7 cellular contexts compared by ENCODE assay signal in genomic region chrX:57136589-57136988, GRCh38. TPM values are rescaled to one million over a fixed set of nuclear protein-coding genes. Genes with fewer than 3 reads are reported as not detected.
DNase-seq lines count a peak whose midpoint lies in the region; ATAC-seq and TF ChIP-seq lines count a peak whose summit lies in the region.
"Not testable (repeated sequence)": the region's sequence is repeated elsewhere in the genome, so short reads cannot be mapped to it uniquely, and the experiment has no call there.

No MANE protein-coding gene starts in this region.

- not testable (repeated sequence) for H3K14ac ChIP-seq in IMR-90 (replicated peaks; ENCODE audit: low read depth, low read length)

- H3K4me3 Mint-ChIP-seq in GM23338 (peak overlapping the region; percentile 75), nephron progenitor cell (peak overlapping the region; percentile 79)

- not testable (repeated sequence) for H2BK5ac ChIP-seq in IMR-90 (ENCODE audit: low read depth, low read length, poor library complexity, severe bottlenecking)

- not testable (repeated sequence) for H3K9me3 Mint-ChIP-seq in GM23338
- peaks cover 49% of the 10 kb centered on the region for H3K9me3 Mint-ChIP-seq in nephron progenitor cell

- DNase-seq in GM23338 (ENCODE audit: low spot score); IMR-90; coronary artery (ENCODE audit: low spot score); cardiac muscle cell (ENCODE audit: low read depth in 1 of 2, low spot score in 1 of 2); nephron progenitor cell; skeletal muscle cell (ENCODE audit: low read depth): not testable (repeated sequence)

- not testable (repeated sequence) for TF ChIP-seq CTCF in GM23338 (conservative IDR thresholded peaks at IDR 0.05; ENCODE audit: low read depth in 2 of 2); IMR-90 (conservative IDR thresholded peaks at IDR 0.05; ENCODE audit: low read depth, low read length); coronary artery (IDR thresholded peaks at IDR 0.05); cardiac muscle cell (IDR thresholded peaks at IDR 0.05; ENCODE audit: low read depth, low read length); nephron progenitor cell (IDR thresholded peaks at IDR 0.05)

- H2AK5ac ChIP-seq in IMR-90 (ENCODE audit: low read depth, low read length): not testable (repeated sequence)

- not testable (repeated sequence) for H2BK20ac ChIP-seq in IMR-90 (ENCODE audit: low read depth, low read length)

- not testable (repeated sequence) for H3K4ac ChIP-seq in IMR-90 (ENCODE audit: low read depth, low read length)

- not testable (repeated sequence) for H3K9me2 ChIP-seq in GM23338 (ENCODE audit: insufficient read depth)

- not testable (repeated sequence) for H3K9me1 ChIP-seq in IMR-90 (ENCODE audit: insufficient read depth, low read length)

- intact Hi-C loops in IMR-90 (cut with micrococcal nuclease): not testable (repeated sequence)

- not testable (repeated sequence) for H2AK9ac ChIP-seq in IMR-90 (replicated peaks; ENCODE audit: low read depth, low read length, poor library complexity)

- H3K4me3 ChIP-seq in GM23338 (peak overlapping the region; percentile 51), coronary artery (peak overlapping the region; percentile 59), iPS-18a (ENCODE audit: low read length) (peak overlapping the region; percentile 53), skeletal muscle cell (ENCODE audit: low read depth, low read length) (peak overlapping the region; percentile 36)
- not testable (repeated sequence) for H3K4me3 ChIP-seq in IMR-90 (ENCODE audit: insufficient read depth, low read depth, low read length); cardiac muscle cell

- not testable (repeated sequence) for H2AFZ ChIP-seq in GM23338; IMR-90 (replicated peaks; ENCODE audit: low read length, poor library complexity)

- peak overlapping the region; percentile 59; the same call in 1 of the 2 replicates for H3K18ac ChIP-seq in IMR-90 (ENCODE audit: low read depth, low read length)

- H4K5ac ChIP-seq in IMR-90 (ENCODE audit: low read depth, low read length): not testable (repeated sequence)

- H3K79me2 ChIP-seq in GM23338 (replicated peaks; ENCODE audit: insufficient read depth): not testable (repeated sequence)

- H3K36me3 ChIP-seq in GM23338 (ENCODE audit: insufficient read depth); IMR-90 (ENCODE audit: control insufficient read depth, insufficient read depth, low read length); cardiac muscle cell; iPS-18a (ENCODE audit: control insufficient read depth, low read depth, low read length): not testable (repeated sequence)

- not testable (repeated sequence) for H2BK120ac ChIP-seq in IMR-90 (ENCODE audit: low read depth, low read length)

- H3K9ac ChIP-seq in IMR-90 (ENCODE audit: low read depth, low read length); iPS-18a (ENCODE audit: low read length): not testable (repeated sequence)

- dilution Hi-C loops in IMR-90 (cut with HindIII; ENCODE audit: low sequenced_read_pairs, unreplicated experiment): not testable (repeated sequence)

- H3K4me1 Mint-ChIP-seq in GM23338 (peaks cover 16% of the 10 kb centered on the region), nephron progenitor cell (peaks cover 24% of the 10 kb centered on the region)

- POLR2A ChIA-PET in IMR-90 (lab: Charles Lee; ENCODE audit: unreplicated experiment): not testable (repeated sequence)

- H4K8ac ChIP-seq in IMR-90 (ENCODE audit: low read depth in 2 of 2, low read length in 2 of 2): not testable (repeated sequence)

- H4K91ac ChIP-seq in IMR-90 (ENCODE audit: insufficient read depth, low read depth, low read length): not testable (repeated sequence)

- not testable (repeated sequence) for H3K79me1 ChIP-seq in IMR-90 (ENCODE audit: low read depth in 1 of 2, low read length in 2 of 2)

- H3K27me3 ChIP-seq in GM23338 (ENCODE audit: insufficient read depth); IMR-90 (ENCODE audit: control insufficient read depth, insufficient read depth, low read length); cardiac muscle cell; iPS-18a (ENCODE audit: control insufficient read depth, insufficient read depth, low read length): not testable (repeated sequence)

- H3K4me2 ChIP-seq in GM23338 (peak overlapping the region; percentile 73; the same call in 1 of the 2 replicates), IMR-90 (ENCODE audit: low read depth, low read length) (peak overlapping the region; percentile 50; the same call in 1 of the 2 replicates)

- not testable (repeated sequence) for H3K27ac ChIP-seq in GM23338 (ENCODE audit: low read depth); IMR-90 (ENCODE audit: insufficient read depth, low read length); coronary artery; iPS-18a (ENCODE audit: low read length)
- H3K27ac ChIP-seq in cardiac muscle cell: peak overlapping the region; percentile 73

- H3K4me1 ChIP-seq in GM23338 (ENCODE audit: insufficient read depth); IMR-90 (ENCODE audit: control insufficient read depth, insufficient read depth, low read length); cardiac muscle cell (ENCODE audit: low read depth); iPS-18a (ENCODE audit: control insufficient read depth, low read depth, low read length): not testable (repeated sequence)

- H3K27me3 Mint-ChIP-seq in GM23338 (ENCODE audit: insufficient read depth, low read depth, poor library complexity); nephron progenitor cell (ENCODE audit: low read depth, poor library complexity): not testable (repeated sequence)

- BruUV-seq in IMR-90 (replicated peaks; lab: Mats Ljungman, UMichigan): not testable (repeated sequence)

- TF ChIP-seq RAD21 in IMR-90 (IDR thresholded peaks at IDR 0.05; ENCODE audit: low read length): not testable (repeated sequence)

- not testable (repeated sequence) for H3K27ac Mint-ChIP-seq in GM23338, nephron progenitor cell

- not testable (repeated sequence) for H3F3A ChIP-seq in GM23338 (replicated peaks; ENCODE audit: low read depth)

- not testable (repeated sequence) for H3K23ac ChIP-seq in IMR-90 (ENCODE audit: low read depth, low read length)

- H4K20me1 ChIP-seq in GM23338 (replicated peaks; ENCODE audit: insufficient read depth); IMR-90 (ENCODE audit: insufficient read depth, low read length): not testable (repeated sequence)

- H3K56ac ChIP-seq in IMR-90 (ENCODE audit: extremely low read depth, insufficient read depth, low read length): not testable (repeated sequence)

- peaks cover 12% of the 10 kb centered on the region for H3K36me3 Mint-ChIP-seq in GM23338 (ENCODE audit: low read depth)
- peaks cover 14% of the 10 kb centered on the region for H3K36me3 Mint-ChIP-seq in nephron progenitor cell (ENCODE audit: low read depth)

- WGBS in IMR-90 (ENCODE audit: extremely low coverage in 2 of 2, insufficient read length in 1 of 2), 2 experiments: 56% methylated on average over 1 of the region's 3 CpGs; no CpG with 5 or more reads in 1 of the 2 experiments

- H3K9me3 ChIP-seq in IMR-90 (ENCODE audit: control insufficient read depth, insufficient read depth, low read length); cardiac muscle cell (ENCODE audit: low read depth); iPS-18a (ENCODE audit: control insufficient read depth, low read depth, low read length): not testable (repeated sequence)

- in situ Hi-C loops in IMR-90 (cut with MboI; ENCODE audit: low sequenced_read_pairs): loop anchor here (25.0 kb wide), 1 partner anchor 776 kb away; the partner anchor contains the start of gene ZXDA

- ATAC-seq in GM23338: peak; percentile 53; the same call in 2 of the 3 replicates
- ATAC-seq in IMR-90 (ENCODE audit: low read depth): peak; percentile 22; the same call in 1 of the 2 replicates

- not testable (repeated sequence) for TF ChIP-seq POLR2A in IMR-90 (IDR thresholded peaks at IDR 0.05; ENCODE audit: low read depth, low read length)

- CTCF ChIA-PET in IMR-90 (lab: Yijun Ruan, JAX): not testable (repeated sequence)

- H2BK15ac ChIP-seq in IMR-90 (ENCODE audit: low read depth, low read length): not testable (repeated sequence)

RNA-seq across cellular contexts. Expression of gene SPIN2A, which starts 0.6 kb away (rescaled TPM):
- 1.4 and 2.6 TPM in 2 replicates for total RNA-seq in GM23338 (2014; rRNA removed; shearing (Covaris generic))
- 3.5 and 5.2 TPM in 2 replicates for polyA plus RNA-seq in GM23338 (2016; fragmentation: Nextera tagmentation; extraction: Ambion mirVana)
- 0.18 and 0.28 TPM in 2 replicates for total RNA-seq in IMR-90 (2012; rRNA removed)
- polyA plus RNA-seq in IMR-90 (2012; rRNA removed): 0.10 and 0.63 TPM in 2 replicates
- 0.05 and 0.33 TPM in 2 replicates for polyA plus RNA-seq in IMR-90 (2012; cell fraction: cytosol; rRNA removed)
- polyA plus RNA-seq in IMR-90 (2012; cell fraction: nucleus; rRNA removed; ENCODE audit: low replicate concordance): 1.1 and 2.0 TPM in 2 replicates
- 0.51 and 1.3 TPM in 2 replicates for total RNA-seq in cardiac muscle cell
- polyA plus RNA-seq in cardiac muscle cell: 2.3 and 2.5 TPM in 2 replicates

RNA-seq across cellular contexts. Expression of gene SPIN2B, which starts 15.2 kb away (rescaled TPM):
- total RNA-seq in GM23338 (2014; rRNA removed; shearing (Covaris generic)): 7.9 and 10.6 TPM in 2 replicates
- polyA plus RNA-seq in GM23338 (2016; fragmentation: Nextera tagmentation; extraction: Ambion mirVana): 9.6 and 12.6 TPM in 2 replicates
- total RNA-seq in IMR-90 (2012; rRNA removed): 3.0 and 7.2 TPM in 2 replicates
- polyA plus RNA-seq in IMR-90 (2012; rRNA removed): 8.6 and 9.3 TPM in 2 replicates
- 1.6 and 4.1 TPM in 2 replicates for polyA plus RNA-seq in IMR-90 (2012; cell fraction: cytosol; rRNA removed)
- 12.9 and 27.0 TPM in 2 replicates for polyA plus RNA-seq in IMR-90 (2012; cell fraction: nucleus; rRNA removed; ENCODE audit: low replicate concordance)
- total RNA-seq in cardiac muscle cell: 19.2 and 20.8 TPM in 2 replicates
- 33.3 and 41.8 TPM in 2 replicates for polyA plus RNA-seq in cardiac muscle cell
